15 cellular contexts compared by ENCODE assay signal in the genomic region with DNA sequence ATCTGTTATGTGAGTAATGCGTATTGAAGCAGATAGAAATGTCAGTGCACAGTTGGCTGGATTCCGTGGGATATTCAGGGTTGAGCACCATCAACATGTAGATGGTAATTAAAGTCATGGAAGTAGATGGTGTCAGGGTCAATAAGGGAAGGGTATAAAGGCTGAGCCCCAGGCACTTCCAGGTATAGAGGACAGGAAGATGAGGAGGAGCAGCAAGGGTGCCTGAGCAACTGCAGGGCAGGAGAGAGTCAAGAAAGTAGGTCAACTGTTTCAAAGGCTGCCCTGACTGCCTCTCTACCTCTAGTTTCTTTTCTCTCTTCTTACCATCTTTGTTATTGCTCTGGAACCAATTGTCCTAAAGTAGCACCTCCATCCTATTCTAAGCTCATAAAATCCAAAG.
DNase-seq lines count a peak whose midpoint lies in the region; ATAC-seq and TF ChIP-seq lines count a peak whose summit lies in the region.
"Had no signal": no experiment of that assay in that cellular context is flagged by ENCODE, and none has a peak within 500 bp of the region (broad histone marks: within the 10 kb centered on the region; RNA-seq: fewer than 3 reads in every experiment).

No MANE protein-coding gene starts in this region.

- no peaks in the 10 kb centered on the region for H3K27me3 ChIP-seq in CD8-positive, alpha-beta T cell (ENCODE audit: insufficient read depth, low read length)
- no peaks in the 10 kb centered on the region for H3K27me3 ChIP-seq in dorsolateral prefrontal cortex
- H3K27me3 ChIP-seq: foreskin keratinocyte had no signal

- peaks cover 80% of the 10 kb centered on the region for H3K4me1 Mint-ChIP-seq in CD8-positive, alpha-beta T cell (ENCODE audit: low read depth)
- H3K4me1 Mint-ChIP-seq in HFFc6 (ENCODE audit: low read depth) (peaks cover 85% of the 10 kb centered on the region), natural killer cell (peaks cover 48 to 56% of the 10 kb centered on the region in 2 donors)
- H3K4me1 Mint-ChIP-seq in activated naive CD8-positive, alpha-beta T cell treated with anti-CD3 and anti-CD28 coated beads, Interleukin-2, amount 50 U/mL, for 24 hours: peaks cover 87% of the 10 kb centered on the region

- H3K27ac Mint-ChIP-seq in CD8-positive, alpha-beta T cell: peak overlapping the region; percentile 95
- H3K27ac Mint-ChIP-seq in HFFc6 (peak overlapping the region; percentile 46), natural killer cell (peak overlapping the region; percentile 86 to 90)
- H3K27ac Mint-ChIP-seq in activated naive CD8-positive, alpha-beta T cell treated with anti-CD3 and anti-CD28 coated beads, Interleukin-2, amount 50 U/mL, for 24 hours: peak overlapping the region; percentile 94

- peak overlapping the region; percentile 43 for H3K4me3 ChIP-seq in CD8-positive, alpha-beta T cell (ENCODE audit: low read depth, low read length)
- H3K4me3 ChIP-seq in dorsolateral prefrontal cortex: no peak overlapping the region
- H3K4me3 ChIP-seq: PC-9 had no signal

- H3K4me3 Mint-ChIP-seq in CD8-positive, alpha-beta T cell: peak overlapping the region; percentile 79
- H3K4me3 Mint-ChIP-seq in HFFc6 (no peak overlapping the region), natural killer cell (peak overlapping the region; percentile 89)
- H3K4me3 Mint-ChIP-seq in activated naive CD8-positive, alpha-beta T cell treated with anti-CD3 and anti-CD28 coated beads, Interleukin-2, amount 50 U/mL, for 24 hours: peak overlapping the region; percentile 93

- ATAC-seq in CD8-positive, alpha-beta T cell: no peak
- no peak for ATAC-seq in activated naive CD8-positive, alpha-beta T cell treated with anti-CD3 and anti-CD28 coated beads, Interleukin-2, amount 50 U/mL, for 24 hours
- peak; percentile 40 to 54 (median 48) for ATAC-seq in natural killer cell
- no peak for ATAC-seq in HG03354 (IDR thresholded peaks at IDR 0.05; ENCODE audit: poor library complexity, severe bottlenecking, unreplicated experiment)
- ATAC-seq in HG03342 (IDR thresholded peaks at IDR 0.05; ENCODE audit: unreplicated experiment): no peak
- ATAC-seq: foreskin keratinocyte, right cardiac atrium had no signal

- H3K9me3 ChIP-seq in CD8-positive, alpha-beta T cell (ENCODE audit: low read length): no peaks in the 10 kb centered on the region

- CTCF ChIA-PET in CD8-positive, alpha-beta T cell (lab: Charles Lee): interaction anchor here (0.9 to 1.9 kb wide), 5 partner anchors 9 to 265 kb away, joined by 3 to 9 read pairs (median 4); no protein-coding TSS in a partner anchor

- TF ChIP-seq CTCF in CD8-positive, alpha-beta T cell (IDR thresholded peaks at IDR 0.05): no peak
- TF ChIP-seq CTCF in HFFc6 (IDR thresholded peaks at IDR 0.05): no peak
- TF ChIP-seq CTCF in natural killer cell (IDR thresholded peaks at IDR 0.05): no peak
- no peak for TF ChIP-seq CTCF in dorsolateral prefrontal cortex (IDR thresholded peaks at IDR 0.05 in 54 of 56, conservative IDR thresholded peaks at IDR 0.05 in 2 of 56; ENCODE audit: low read depth in 1 of 56, partially characterized antibody in 56 of 56)

- H3K36me3 Mint-ChIP-seq in CD8-positive, alpha-beta T cell: no peaks in the 10 kb centered on the region
- H3K36me3 Mint-ChIP-seq in HFFc6 (ENCODE audit: low read depth) (peaks cover 35% of the 10 kb centered on the region), natural killer cell (no peaks in the 10 kb centered on the region)
- H3K36me3 Mint-ChIP-seq in activated naive CD8-positive, alpha-beta T cell treated with anti-CD3 and anti-CD28 coated beads, Interleukin-2, amount 50 U/mL, for 24 hours (ENCODE audit: low read depth): peaks cover 29% of the 10 kb centered on the region

- H3K9me3 Mint-ChIP-seq in CD8-positive, alpha-beta T cell: no peaks in the 10 kb centered on the region
- H3K9me3 Mint-ChIP-seq in HFFc6: no peaks in the 10 kb centered on the region
- no peaks in the 10 kb centered on the region for H3K9me3 Mint-ChIP-seq in activated naive CD8-positive, alpha-beta T cell treated with anti-CD3 and anti-CD28 coated beads, Interleukin-2, amount 50 U/mL, for 24 hours
- no peaks in the 10 kb centered on the region for H3K9me3 Mint-ChIP-seq in natural killer cell

- no peaks in the 10 kb centered on the region for H3K27me3 Mint-ChIP-seq in CD8-positive, alpha-beta T cell (ENCODE audit: low read depth)
- H3K27me3 Mint-ChIP-seq in HFFc6 (ENCODE audit: insufficient read depth): no peaks in the 10 kb centered on the region; the same call in 1 of the 2 replicates
- H3K27me3 Mint-ChIP-seq in activated naive CD8-positive, alpha-beta T cell treated with anti-CD3 and anti-CD28 coated beads, Interleukin-2, amount 50 U/mL, for 24 hours: no peaks in the 10 kb centered on the region
- no peaks in the 10 kb centered on the region for H3K27me3 Mint-ChIP-seq in natural killer cell (ENCODE audit: low read depth in 2 of 2)

- no peaks in the 10 kb centered on the region for H3K36me3 ChIP-seq in CD8-positive, alpha-beta T cell (ENCODE audit: insufficient read depth, low read length)

- POLR2A ChIA-PET in CD8-positive, alpha-beta T cell (lab: Charles Lee): interaction anchor here (1.1 to 2.7 kb wide), 2 partner anchors 28 to 108 kb away, joined by 3 to 20 read pairs; no protein-coding TSS in a partner anchor

- intact Hi-C loops in CD8-positive, alpha-beta T cell (cut with DNase I, micrococcal nuclease): loop anchor here (1.0 to 5.0 kb wide), 3 partner anchors 39 to 40 kb away; no protein-coding TSS in a partner anchor
- intact Hi-C loops in natural killer cell (cut with micrococcal nuclease): loop anchor here (2.0 kb wide), 1 partner anchor 40 kb away; no protein-coding TSS in a partner anchor
- intact Hi-C loops in dorsolateral prefrontal cortex (cut with DNase I): no loop called here

- H3K27ac ChIP-seq in CD8-positive, alpha-beta T cell (ENCODE audit: low read depth, low read length): peak overlapping the region; percentile 63
- H3K27ac ChIP-seq in dorsolateral prefrontal cortex: peak overlapping the region in 17 of 59 donors; percentile 1 to 86 (median 25)
- H3K27ac ChIP-seq: C4-2B, PC-9 had no signal

- DNase-seq in CD8-positive, alpha-beta T cell: no peak
- DNase-seq in HFFc6 (no peak), natural killer cell (no peak), mesenteric fat pad (ENCODE audit: low spot score) (no peak), dorsolateral prefrontal cortex (no peak)
- no peak for DNase-seq in activated naive CD8-positive, alpha-beta T cell treated with anti-CD3 and anti-CD28 coated beads, Interleukin-2, amount 50 U/mL, for 24 hours
- DNase-seq: aorta, foreskin keratinocyte, HCEC 1CT, NCI-H1092, PC-9, right cardiac atrium had no signal

- peaks cover 62% of the 10 kb centered on the region for H3K4me1 ChIP-seq in CD8-positive, alpha-beta T cell (ENCODE audit: insufficient read depth, low read length)

Comparison
In these comparisons a context has a peak if more than half of its experiments do, and no peak if none do; other contexts are left out.
1. ATAC-seq: peak in natural killer cell (3 of 3); none in CD8-positive, alpha-beta T cell (single experiment), activated naive CD8-positive, alpha-beta T cell treated with anti-CD3 and anti-CD28 coated beads, Interleukin-2, amount 50 U/mL, for 24 hours (single experiment), HG03354 (single experiment) and HG03342 (single experiment).
2. intact Hi-C loops: an anchor here in CD8-positive, alpha-beta T cell (1.0 to 5.0 kb wide) and natural killer cell (2.0 kb wide); none called in dorsolateral prefrontal cortex.
3. Peak in every context shown above with its lines, with median percentiles within 50 percentile points of each other: H3K27ac Mint-ChIP-seq.